In genomic region chr1:105533996-105534395, GRCh38 we compare ENCODE assay signal across 8 cellular contexts.
"Had no signal": no experiment of that assay in that cellular context is flagged by ENCODE, and none has a peak within 500 bp of the region (broad histone marks: within the 10 kb centered on the region; RNA-seq: fewer than 3 reads in every experiment).

No MANE protein-coding gene starts in this region.

- DNase-seq: IMR-90, KBM-7, KG1 had no signal

- H3K27me3 Mint-ChIP-seq: IgD-negative memory B cell had no signal

- H3K27ac Mint-ChIP-seq: IgD-negative memory B cell had no signal

- ATAC-seq: HepG2, K562 had no signal

- H3K4me3 ChIP-seq: K562 had no signal

- H3K4me3 Mint-ChIP-seq: IgD-negative memory B cell had no signal

- H3K4me2 ChIP-seq: KMS-11 had no signal

- H3K4me1 Mint-ChIP-seq: IgD-negative memory B cell had no signal

- H3K36me3 Mint-ChIP-seq: IgD-negative memory B cell had no signal

- H3K9ac ChIP-seq: KMS-11 had no signal

- H3K27ac ChIP-seq: HL-60, KMS-11 had no signal
